ENCODE assay signal across 12 cellular contexts in the genomic region with DNA sequence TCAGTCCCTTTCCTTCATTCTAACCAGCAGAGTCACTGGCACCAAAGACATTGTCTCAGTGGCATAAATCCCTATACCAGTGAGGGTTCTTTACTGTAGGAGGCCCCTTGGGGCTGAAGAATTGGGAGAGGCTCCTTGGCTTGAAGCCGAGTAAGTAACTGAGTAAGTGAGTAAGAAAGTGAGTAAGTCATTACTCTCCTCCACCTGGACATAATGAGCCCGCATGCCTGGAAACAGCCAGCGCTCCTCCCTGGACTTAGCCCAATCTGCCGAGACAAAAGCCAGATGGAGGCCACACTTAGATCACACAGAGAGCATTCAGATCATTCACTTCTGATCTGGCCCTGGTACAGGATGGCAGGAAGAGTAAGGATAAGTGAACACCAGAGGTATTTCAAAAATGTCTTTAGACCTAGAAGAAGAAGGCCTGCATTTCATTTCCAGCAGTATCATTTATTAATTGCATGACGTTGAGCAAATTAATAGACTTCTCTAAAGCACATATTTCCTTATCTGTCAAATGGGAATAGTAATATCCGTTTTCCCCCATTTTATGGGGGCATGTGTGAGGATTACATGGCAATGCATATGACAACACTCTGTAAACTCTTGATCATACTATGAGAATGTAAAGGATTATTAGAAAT. TPM values are rescaled to one million over a fixed set of nuclear protein-coding genes. Genes with fewer than 3 reads are reported as not detected.
DNase-seq lines count a peak whose midpoint lies in the region; ATAC-seq and TF ChIP-seq lines count a peak whose summit lies in the region.
"Had no signal": no experiment of that assay in that cellular context is flagged by ENCODE, and none has a peak within 500 bp of the region (broad histone marks: within the 10 kb centered on the region; RNA-seq: fewer than 3 reads in every experiment).

No MANE protein-coding gene starts in this region.

- no peaks in the 10 kb centered on the region for H3K36me3 Mint-ChIP-seq in mesothelial cell of epicardium
- H3K36me3 Mint-ChIP-seq: type B pancreatic cell had no signal

- DNase-seq in AG04450 (ENCODE audit: low read depth, low spot score) = no peak
- DNase-seq in LoVo (ENCODE audit: low spot score) = peak; percentile 74
- peak; percentile 40 to 42 for DNase-seq in cerebellar nuclear complex (lab: John Stamatoyannopoulos, UW)
- no peak for DNase-seq in mesothelial cell of epicardium (ENCODE audit: low spot score in 2 of 2, unreplicated experiment in 2 of 2)
- DNase-seq in mucosa of gallbladder (ENCODE audit: low spot score) = no peak
- DNase-seq in NOMO-1 treated with dmso at 0.1 percent for 144 hours (lab: John Stamatoyannopoulos, UW; ENCODE audit: unreplicated experiment) = no peak
- DNase-seq: activated CD4-positive, alpha-beta T cell treated with anti-CD3 and anti-CD28 coated beads, Interleukin-2, amount 50 U/mL, for 1 hour; BE2C had no signal

- CTCF ChIA-PET in AG04450 (lab: Charles Lee) = interaction anchor here (0.6 kb wide), 1 partner anchor 43 kb away, joined by 3 read pairs; no protein-coding TSS in a partner anchor

- no peak overlapping the region for H3K4me3 Mint-ChIP-seq in mesothelial cell of epicardium
- H3K4me3 Mint-ChIP-seq: type B pancreatic cell had no signal

- H3K27me3 ChIP-seq in AG04450 (ENCODE audit: control insufficient read depth, insufficient read depth, low read length) = no peaks in the 10 kb centered on the region
- H3K27me3 ChIP-seq: BE2C had no signal

- H3K27me3 Mint-ChIP-seq in mesothelial cell of epicardium (ENCODE audit: low read depth) = peaks cover 5% of the 10 kb centered on the region

- peak overlapping the region; percentile 49 for H3K27ac Mint-ChIP-seq in mesothelial cell of epicardium
- H3K27ac Mint-ChIP-seq: type B pancreatic cell had no signal

- H3K4me1 Mint-ChIP-seq in mesothelial cell of epicardium = peaks cover 32% of the 10 kb centered on the region

- no peaks in the 10 kb centered on the region for H3K9me3 Mint-ChIP-seq in mesothelial cell of epicardium
- H3K9me3 Mint-ChIP-seq: type B pancreatic cell had no signal

- TF ChIP-seq CTCF in AG04450 (IDR thresholded peaks at IDR 0.05; ENCODE audit: low read depth, low read length) = no peak
- no peak for TF ChIP-seq CTCF in mesothelial cell of epicardium (IDR thresholded peaks at IDR 0.05; ENCODE audit: unreplicated experiment)

- ATAC-seq in HG03342 (IDR thresholded peaks at IDR 0.05; ENCODE audit: unreplicated experiment) = no peak
- no peak for ATAC-seq in HG03025 (IDR thresholded peaks at IDR 0.05; ENCODE audit: low FRiP score, unreplicated experiment)

- H3K4me3 ChIP-seq in AG04450 (ENCODE audit: low read depth, low read length) = no peak overlapping the region
- H3K4me3 ChIP-seq: cardiac muscle cell had no signal

- POLR2A ChIA-PET in AG04450 (lab: Yijun Ruan, JAX) = interaction anchor here (1.0 to 1.4 kb wide), 4 partner anchors 9 to 29 kb away, joined by 3 to 6 read pairs (median 5); no protein-coding TSS in a partner anchor

- no peaks in the 10 kb centered on the region for H3K9me3 ChIP-seq in AG04450 (ENCODE audit: control insufficient read depth, insufficient read depth, low read length)
- H3K9me3 ChIP-seq: BE2C had no signal

- H3K27ac ChIP-seq in AG04450 (ENCODE audit: low read depth, low read length) = peak overlapping the region; percentile 88
- H3K27ac ChIP-seq: cardiac muscle cell had no signal

RNA-seq across cellular contexts. Expression of a gene that starts 8.2 kb away (rescaled TPM):
- 17.8 and 18.5 TPM in 2 replicates for polyA plus RNA-seq in AG04450 (2011; rRNA removed)
- 29.1 and 40.9 TPM in 2 replicates for polyA minus RNA-seq in AG04450 (2011; rRNA and poly(A)+ RNA removed)
- 94.2 to 103 TPM (median 95.0 TPM) in 3 replicates for total RNA-seq in mesothelial cell of epicardium
- total RNA-seq in mucosa of gallbladder = 61.4 TPM

RNA-seq across cellular contexts. Expression of a gene that starts 45.2 kb away (rescaled TPM):
- polyA plus RNA-seq in AG04450 (2011; rRNA removed) = 20.8 and 24.8 TPM in 2 replicates
- 27.3 and 35.8 TPM in 2 replicates for polyA minus RNA-seq in AG04450 (2011; rRNA and poly(A)+ RNA removed)
- total RNA-seq in mesothelial cell of epicardium = 38.0 to 39.0 TPM (median 38.3 TPM) in 3 replicates
- 51.5 TPM for total RNA-seq in mucosa of gallbladder

Comparison
In these comparisons a context has a peak if more than half of its experiments do, and no peak if none do; other contexts are left out.
1. DNase-seq: peak in LoVo (single experiment) and cerebellar nuclear complex (2 of 2); none in AG04450 (single experiment), mesothelial cell of epicardium (0 of 2), mucosa of gallbladder (single experiment) and NOMO-1 treated with dmso at 0.1 percent for 144 hours (single experiment).